ENCODE assay signal across 18 cellular contexts in genomic region chr10:118041316-118041715, GRCh38. TPM values are rescaled to one million over a fixed set of nuclear protein-coding genes. Genes with fewer than 3 reads are reported as not detected.
A peak's percentile ranks its signal among the peaks of the same experiment; 100 is the strongest.
DNase-seq lines count a peak whose midpoint lies in the region; ATAC-seq and TF ChIP-seq lines count a peak whose summit lies in the region.
"Had no signal": no experiment of that assay in that cellular context is flagged by ENCODE, and none has a peak within 500 bp of the region (broad histone marks: within the 10 kb centered on the region; RNA-seq: fewer than 3 reads in every experiment).

No MANE protein-coding gene starts in this region.

- peaks cover 0 to 6% of the 10 kb centered on the region in 2 experiments; a peak in 1 of 3 replicates for H3K36me3 ChIP-seq in HEK293 (ENCODE audit: control insufficient read depth in 2 of 2, insufficient read depth in 1 of 2, low read length in 2 of 2)
- H3K36me3 ChIP-seq in tibial artery = no peaks in the 10 kb centered on the region

- no peak overlapping the region for H3K27ac ChIP-seq in HEK293 (ENCODE audit: extremely low read depth, low read depth, low read length)
- H3K27ac ChIP-seq in tibial artery = peak overlapping the region in 1 of 2 donors; percentile 50
- H3K27ac ChIP-seq: left ventricle myocardium inferior, PC-9, transverse colon had no signal

- intact Hi-C loops in tibial artery (cut with DNase I; ENCODE audit: low total_unique reads) = no loop called here

- CTCF ChIA-PET in HEK293 (lab: Yijun Ruan, JAX) = interaction anchor here (0.5 to 1.5 kb wide), 2 partner anchors 218 to 1655 kb away, joined by 3 read pairs; no protein-coding TSS in a partner anchor

- no peak for ATAC-seq in GM21515 (IDR thresholded peaks at IDR 0.05; ENCODE audit: unreplicated experiment)
- ATAC-seq: WTC11 had no signal

- H3K27me3 ChIP-seq in tibial artery = no peaks in the 10 kb centered on the region
- H3K27me3 ChIP-seq: transverse colon had no signal

- no peaks in the 10 kb centered on the region for H3K9me3 ChIP-seq in HEK293 (ENCODE audit: control insufficient read depth, insufficient read depth, low read depth, low read length)
- H3K9me3 ChIP-seq in tibial artery = no peaks in the 10 kb centered on the region
- H3K9me3 ChIP-seq: left ventricle myocardium inferior, transverse colon had no signal

- POLR2A ChIA-PET in HEK293 (lab: Yijun Ruan, JAX) = no interaction called here

- H3K4me1 ChIP-seq in HEK293 (ENCODE audit: control insufficient read depth, insufficient read depth, low read length) (peaks cover 40% of the 10 kb centered on the region), tibial artery (peaks cover 0 to 87% (median 24%) of the 10 kb centered on the region in 4 donors)

- TF ChIP-seq CTCF in HEK293 (tag by site-specific recombination; IDR thresholded peaks at IDR 0.05) = no peak
- TF ChIP-seq CTCF in fibroblast of villous mesenchyme (IDR thresholded peaks at IDR 0.05; ENCODE audit: insufficient read depth, low read depth, low read length) = no peak
- TF ChIP-seq CTCF in tibial artery (IDR thresholded peaks at IDR 0.05) = no peak

- H3K4me3 ChIP-seq in HEK293 (ENCODE audit: low read depth, low read length) (no peak overlapping the region), fibroblast of villous mesenchyme (ENCODE audit: low read depth, low read length) (no peak overlapping the region), tibial artery (no peak overlapping the region)
- H3K4me3 ChIP-seq: left ventricle myocardium inferior, PC-9, transverse colon had no signal

- DNase-seq in astrocyte of the hippocampus (ENCODE audit: low read depth, low spot score) (peak; percentile 79), fibroblast of villous mesenchyme (ENCODE audit: low read depth) (peak; percentile 29), stromal cell of bone marrow (ENCODE audit: low read depth) (peak; percentile 33), NCI-H2196 (lab: John Stamatoyannopoulos, UW; ENCODE audit: unreplicated experiment) (no peak), tibial artery (no peak), T1000 (lab: John Stamatoyannopoulos, UW) (no peak)
- DNase-seq: caudate nucleus; CD8-positive, alpha-beta memory T cell; hypothalamus; left ventricle myocardium inferior; naive B cell; NCI-H1436; NCI-H526; PC-9; transverse colon had no signal

TF ChIP-seq in HEK293, 187 proteins besides CTCF, POLR2A, EP300 and RAD21:
- 0 out of 2 replicates have a peak, but pooled peaks have one; percentile 14 for TF ChIP-seq ZNF449 (tag by site-specific recombination; IDR thresholded peaks at IDR 0.05)
- no peak for TF ChIP-seq ZNF404 (tag by site-specific recombination; IDR thresholded peaks at IDR 0.05)
- no peak for TF ChIP-seq RBAK (tag by site-specific recombination; IDR thresholded peaks at IDR 0.05)
- no peak for TF ChIP-seq ZBTB8A (tag by site-specific recombination; IDR thresholded peaks at IDR 0.05)

RNA-seq across cellular contexts. Expression of gene RAB11FIP2, which starts 5.4 kb away (rescaled TPM):
- 25.1 and 28.5 TPM in 2 replicates for total RNA-seq in fibroblast of villous mesenchyme

Comparison
In these comparisons a context has a peak if more than half of its experiments do, and no peak if none do; other contexts are left out.
1. DNase-seq: peak in astrocyte of the hippocampus (single experiment), fibroblast of villous mesenchyme (single experiment) and stromal cell of bone marrow (single experiment); none in NCI-H2196 (single experiment), tibial artery (0 of 2) and T1000 (single experiment).